In genomic region chr21:34004013-34004938, GRCh38 we compare ENCODE assay signal across 25 cellular contexts.
DNase-seq lines count a peak whose midpoint lies in the region; ATAC-seq and TF ChIP-seq lines count a peak whose summit lies in the region.
"Had no signal": no experiment of that assay in that cellular context is flagged by ENCODE, and none has a peak within 500 bp of the region (broad histone marks: within the 10 kb centered on the region; RNA-seq: fewer than 3 reads in every experiment).

No MANE protein-coding gene starts in this region.

- H3K4me1 ChIP-seq in testis, result peaks cover 24% of the 10 kb centered on the region
- H3K4me1 ChIP-seq: prostate gland, SJSA1 had no signal

- peaks cover 6% of the 10 kb centered on the region for H3K9me3 Mint-ChIP-seq in stimulated activated memory B cell treated with anti-CD40 and anti-IgM and Interleukin-4, amounts not matched to agents 10 μg/mL and 1 μg/mL and 100 μg/mL, for 72 hours
- peaks cover 23% of the 10 kb centered on the region for H3K9me3 Mint-ChIP-seq in T-helper 2 cell treated with Interferon-gamma antibody and Interleukin-4, amounts not matched to agents 5 μg/mL and 100 μg/mL, for 36 hours
- H3K9me3 Mint-ChIP-seq: CD8-positive, alpha-beta T cell had no signal

- H3K36me3 ChIP-seq in testis (ENCODE audit: low read depth, missing control alignments), result no peaks in the 10 kb centered on the region
- H3K36me3 ChIP-seq: prostate gland, SJSA1, WERI-Rb-1 had no signal

- H3K27ac ChIP-seq in coronary artery (peak overlapping the region; percentile 32 to 85), testis (peak overlapping the region; percentile 29 to 43)
- H3K27ac ChIP-seq: dorsolateral prefrontal cortex, epithelial cell of prostate, HL-60, prostate gland, SJSA1, WERI-Rb-1 had no signal

- no peaks in the 10 kb centered on the region for H3K4me1 Mint-ChIP-seq in stimulated activated memory B cell treated with anti-CD40 and anti-IgM and Interleukin-4, amounts not matched to agents 10 μg/mL and 1 μg/mL and 100 μg/mL, for 72 hours
- H3K4me1 Mint-ChIP-seq in T-helper 2 cell treated with Interferon-gamma antibody and Interleukin-4, amounts not matched to agents 5 μg/mL and 100 μg/mL, for 36 hours (ENCODE audit: low read depth), result peaks cover 21% of the 10 kb centered on the region

- ATAC-seq in HG03097 (IDR thresholded peaks at IDR 0.05; ENCODE audit: low FRiP score, unreplicated experiment), result no peak
- ATAC-seq in stimulated activated memory B cell treated with anti-CD40 and anti-IgM and Interleukin-4, amounts not matched to agents 10 μg/mL and 1 μg/mL and 100 μg/mL, for 72 hours, result no peak
- ATAC-seq: CD8-positive, alpha-beta T cell; left lobe of liver; T-helper 17 cell had no signal

- TF ChIP-seq POLR2A in testis (IDR thresholded peaks at IDR 0.05), result no peak

- H3K9me3 ChIP-seq in testis, result no peaks in the 10 kb centered on the region
- H3K9me3 ChIP-seq: prostate gland, SJSA1 had no signal

- no peak overlapping the region for H3K27ac Mint-ChIP-seq in stimulated activated memory B cell treated with anti-CD40 and anti-IgM and Interleukin-4, amounts not matched to agents 10 μg/mL and 1 μg/mL and 100 μg/mL, for 72 hours
- H3K27ac Mint-ChIP-seq in T-helper 2 cell treated with Interferon-gamma antibody and Interleukin-4, amounts not matched to agents 5 μg/mL and 100 μg/mL, for 36 hours, result no peak overlapping the region
- H3K27ac Mint-ChIP-seq: CD8-positive, alpha-beta T cell; T-helper 17 cell had no signal

- intact Hi-C loops in testis (cut with DNase I; ENCODE audit: low total_unique reads), result no loop called here

- H3K36me3 Mint-ChIP-seq in stimulated activated memory B cell treated with anti-CD40 and anti-IgM and Interleukin-4, amounts not matched to agents 10 μg/mL and 1 μg/mL and 100 μg/mL, for 72 hours, result no peaks in the 10 kb centered on the region
- H3K36me3 Mint-ChIP-seq in T-helper 2 cell treated with Interferon-gamma antibody and Interleukin-4, amounts not matched to agents 5 μg/mL and 100 μg/mL, for 36 hours (ENCODE audit: low read depth), result peaks cover 8% of the 10 kb centered on the region
- H3K36me3 Mint-ChIP-seq: CD8-positive, alpha-beta T cell had no signal

- WGBS in testis, 2 donors, result 66 to 68% methylated on average over 7 of the region's 7 CpGs

- DNase-seq in GM03348 (ENCODE audit: low spot score) (peak; percentile 19), coronary artery (ENCODE audit: low spot score) (no peak), hepatic stellate cell (ENCODE audit: low spot score) (peak; percentile 20), testis (peak; percentile 49), DMS79 treated with DMSO at 0.1 percent for 48 hours (lab: John Stamatoyannopoulos, UW) (no peak)
- no peak for DNase-seq in T-helper 2 cell treated with Interferon-gamma antibody and Interleukin-4, amounts not matched to agents 5 μg/mL and 100 μg/mL, for 36 hours (ENCODE audit: low spot score)
- DNase-seq: activated CD4-positive, alpha-beta T cell treated with anti-CD3 and anti-CD28 coated beads, Interleukin-2, amount 50 U/mL, for 48 hours; activated gamma-delta T cell treated with Interleukin-2 at 50 U/mL for 16 hours; CD8-positive, alpha-beta T cell; dorsolateral prefrontal cortex; GF-D8; MM.1S; NCI-H146; NCI-H2227 treated with DMSO at 0.1 percent for 48 hours; NCI-H82; stimulated activated CD4-positive, alpha-beta T cell treated with anti-CD3 and anti-CD28 coated beads, Interleukin-4, amount 100 ng/mL, for 4 hours; T-helper 17 cell; WERI-Rb-1 had no signal

- H3K4me3 Mint-ChIP-seq in stimulated activated memory B cell treated with anti-CD40 and anti-IgM and Interleukin-4, amounts not matched to agents 10 μg/mL and 1 μg/mL and 100 μg/mL, for 72 hours, result no peak overlapping the region
- H3K4me3 Mint-ChIP-seq in T-helper 2 cell treated with Interferon-gamma antibody and Interleukin-4, amounts not matched to agents 5 μg/mL and 100 μg/mL, for 36 hours, result no peak overlapping the region
- H3K4me3 Mint-ChIP-seq: CD8-positive, alpha-beta T cell; T-helper 17 cell had no signal

- no peaks in the 10 kb centered on the region for H3K27me3 Mint-ChIP-seq in stimulated activated memory B cell treated with anti-CD40 and anti-IgM and Interleukin-4, amounts not matched to agents 10 μg/mL and 1 μg/mL and 100 μg/mL, for 72 hours
- no peaks in the 10 kb centered on the region for H3K27me3 Mint-ChIP-seq in T-helper 2 cell treated with Interferon-gamma antibody and Interleukin-4, amounts not matched to agents 5 μg/mL and 100 μg/mL, for 36 hours (ENCODE audit: low read depth)
- H3K27me3 Mint-ChIP-seq: T-helper 17 cell had no signal

- TF ChIP-seq CTCF in coronary artery (IDR thresholded peaks at IDR 0.05) (no peak), testis (IDR thresholded peaks at IDR 0.05) (no peak)

- H3K4me3 ChIP-seq in coronary artery (peak overlapping the region; percentile 35), testis (no peak overlapping the region)
- H3K4me3 ChIP-seq: dorsolateral prefrontal cortex, prostate gland, SJSA1 had no signal

- H3K27me3 ChIP-seq in testis, result no peaks in the 10 kb centered on the region
- H3K27me3 ChIP-seq: SJSA1 had no signal

Comparison
In these comparisons a context has a peak if more than half of its experiments do, and no peak if none do; other contexts are left out.
1. DNase-seq: peak in GM03348 (single experiment), hepatic stellate cell (single experiment) and testis (single experiment); none in coronary artery (single experiment), DMS79 treated with DMSO at 0.1 percent for 48 hours (single experiment) and T-helper 2 cell treated with Interferon-gamma antibody and Interleukin-4, amounts not matched to agents 5 μg/mL and 100 μg/mL, for 36 hours (single experiment).